16 cellular contexts compared by ENCODE assay signal in the genomic region with DNA sequence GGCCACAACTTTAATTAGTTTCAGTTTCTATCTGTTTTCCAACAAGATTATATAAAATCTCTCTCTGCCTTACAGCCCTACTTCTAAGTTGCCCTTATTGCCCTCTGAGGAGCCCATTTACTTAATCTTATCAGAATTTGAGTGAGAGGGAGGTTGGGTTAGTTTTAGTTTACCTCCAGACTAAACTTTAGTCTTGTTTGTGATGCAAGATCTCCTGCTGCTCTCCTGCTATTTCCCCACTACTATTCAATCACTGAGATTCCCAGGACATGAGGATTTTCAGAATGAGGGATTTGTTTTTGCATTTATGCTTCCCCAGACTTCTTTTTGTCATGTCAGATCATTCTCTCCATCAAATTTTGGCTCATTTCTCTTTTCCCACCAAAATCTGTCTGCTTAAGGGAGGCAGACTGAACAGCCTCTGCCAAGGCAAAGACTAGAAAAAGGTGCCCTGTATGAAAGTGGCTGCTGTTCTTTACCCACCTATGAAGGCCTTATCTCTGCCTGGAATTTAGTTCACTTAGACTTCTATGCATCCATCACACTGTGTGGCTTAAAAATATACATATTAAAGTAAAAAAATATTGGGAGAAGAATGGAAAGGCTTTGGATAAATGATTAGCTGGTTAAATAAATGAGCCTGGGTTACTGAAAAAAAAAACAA.
"Had no signal": no experiment of that assay in that cellular context is flagged by ENCODE, and none has a peak within 500 bp of the region (broad histone marks: within the 10 kb centered on the region; RNA-seq: fewer than 3 reads in every experiment).

No MANE protein-coding gene starts in this region.

- H3K27me3 ChIP-seq: ascending aorta, cardiac muscle cell, suprapubic skin had no signal

- H3K4me3 ChIP-seq: ascending aorta, cardiac muscle cell, coronary artery, prostate gland, suprapubic skin had no signal

- H3K4me1 ChIP-seq: ascending aorta, prostate gland, suprapubic skin had no signal

- DNase-seq: activated CD4-positive, alpha-beta T cell treated with anti-CD3 and anti-CD28 coated beads for 1 hour; activated CD4-positive, alpha-beta T cell treated with anti-CD3 and anti-CD28 coated beads, Interleukin-2, amount 50 U/mL, for 48 hours; activated CD8-positive, alpha-beta memory T cell treated with anti-CD3 and anti-CD28 coated beads, Interleukin-2, amount 10 ng/mL, durations not matched to agents 7 days and 5 days; activated effector memory CD4-positive, alpha-beta T cell treated with anti-CD3 and anti-CD28 coated beads, Interleukin-2, amount 50 U/mL, for 16 hours; activated T-cell treated with anti-CD3 and anti-CD28 coated beads, Interleukin-2, amount 50 U/mL, for 24 hours; effector CD8-positive, alpha-beta T cell; hippocampal formation; stimulated activated naive CD4-positive, alpha-beta T cell treated with Interleukin-2 at 50 U/mL for 16 hours; T-helper 9 cell had no signal

- ATAC-seq: activated CD8-positive, alpha-beta memory T cell treated with anti-CD3 and anti-CD28 coated beads, Interleukin-2, amount 10 ng/mL, durations not matched to agents 7 days and 5 days; natural killer cell treated with Interleukin-12 subunit alpha and Interleukin-12 subunit beta and Interleukin-15 and Interleukin-18, amount 100 ng/mL, for 72 hours; sciatic nerve had no signal

- H3K27ac ChIP-seq: ascending aorta, cardiac muscle cell, coronary artery, prostate gland, suprapubic skin had no signal

- H3K36me3 ChIP-seq: ascending aorta, cardiac muscle cell, prostate gland, suprapubic skin had no signal
